ENCODE assay signal across 8 cellular contexts in genomic region chr7:100081535-100082102, GRCh38. TPM values are rescaled to one million over a fixed set of nuclear protein-coding genes. Genes with fewer than 3 reads are reported as not detected.
A peak's percentile ranks its signal among the peaks of the same experiment; 100 is the strongest.
DNase-seq lines count a peak whose midpoint lies in the region; ATAC-seq and TF ChIP-seq lines count a peak whose summit lies in the region.

Gene ZNF3 (minus strand): TSS chr7:100081723. CDS start chr7:100077357, 4,366 bp downstream.

- H3K4me1 ChIP-seq in prostate gland (replicated peaks) (peaks cover 10% of the 10 kb centered on the region), urinary bladder (ENCODE audit: insufficient read depth) (peaks cover 1% of the 10 kb centered on the region)

- H3K36me3 ChIP-seq in prostate gland (no peaks in the 10 kb centered on the region), urinary bladder (ENCODE audit: insufficient read depth) (no peaks in the 10 kb centered on the region)

- WGBS in prostate gland, result 1% methylated on average over 52 of the region's 55 CpGs
- WGBS in urinary bladder, result under 1% methylated on average over 55 of the region's 55 CpGs

- DNase-seq in NCI-H187 (lab: John Stamatoyannopoulos, UW) (peak; percentile 98), T-helper 2 cell (peak; percentile 88 to 99 (median 95)), left ventricle myocardium superior (peak; percentile 99), prostate gland (ENCODE audit: low spot score) (peak; percentile 98)

- peak; percentile 94 to 98 (median 97) for TF ChIP-seq CTCF in prostate gland (IDR thresholded peaks at IDR 0.05)

- TF ChIP-seq POLR2A in prostate gland (IDR thresholded peaks at IDR 0.05), result peak; percentile 32

- H3K27ac ChIP-seq in angular gyrus (ENCODE audit: low read depth, low read length), result peak within 1 kb of the TSS; percentile 62
- peak within 1 kb of the TSS; percentile 76 to 82 for H3K27ac ChIP-seq in prostate gland
- peak within 1 kb of the TSS; percentile 78 for H3K27ac ChIP-seq in urinary bladder (ENCODE audit: low read depth)

- ATAC-seq in GM18499 (IDR thresholded peaks at IDR 0.05; ENCODE audit: insufficient read depth, unreplicated experiment), result peak; percentile 46
- ATAC-seq in HG02943 (IDR thresholded peaks at IDR 0.05; ENCODE audit: low read depth, unreplicated experiment), result peak; percentile 89
- peak; percentile 96 for ATAC-seq in left ventricle myocardium superior

- intact Hi-C loops in left ventricle myocardium superior (cut with micrococcal nuclease) (no loop called here), prostate gland (cut with DNase I) (loop anchor here (2.0 kb wide), 2 partner anchors 67 to 87 kb away; partner anchors contain the start of gene ZKSCAN1)

- no peaks in the 10 kb centered on the region for H3K27me3 ChIP-seq in prostate gland (replicated peaks; ENCODE audit: insufficient read depth)

- no peaks in the 10 kb centered on the region for H3K9me3 ChIP-seq in prostate gland

- H3K4me3 ChIP-seq in prostate gland, result peak within 1 kb of the TSS; percentile 67 to 93
- H3K4me3 ChIP-seq in urinary bladder (ENCODE audit: low read depth, low read length), result peak within 1 kb of the TSS; percentile 65

RNA-seq across cellular contexts. Expression of gene ZNF3, which starts in this region (rescaled TPM):
- 15.6 TPM for total RNA-seq in left ventricle myocardium superior
- total RNA-seq in prostate gland, result 10 to 100 TPM; 20.5 to 21.4 TPM
- total RNA-seq in urinary bladder, result 38.3 TPM
- polyA plus RNA-seq in urinary bladder, result 17.4 TPM

Comparison
In these comparisons a context has a peak if more than half of its experiments do, and no peak if none do; other contexts are left out.
1. Peak in every context shown above with its lines: DNase-seq, ATAC-seq, H3K4me3 ChIP-seq and H3K27ac ChIP-seq.
2. ATAC-seq: peak in every context shown above with its lines; median percentile 96 in left ventricle myocardium superior; 89 in HG02943; 46 in GM18499.